Comparison of ENCODE assay signal across 27 cellular contexts in the genomic region with DNA sequence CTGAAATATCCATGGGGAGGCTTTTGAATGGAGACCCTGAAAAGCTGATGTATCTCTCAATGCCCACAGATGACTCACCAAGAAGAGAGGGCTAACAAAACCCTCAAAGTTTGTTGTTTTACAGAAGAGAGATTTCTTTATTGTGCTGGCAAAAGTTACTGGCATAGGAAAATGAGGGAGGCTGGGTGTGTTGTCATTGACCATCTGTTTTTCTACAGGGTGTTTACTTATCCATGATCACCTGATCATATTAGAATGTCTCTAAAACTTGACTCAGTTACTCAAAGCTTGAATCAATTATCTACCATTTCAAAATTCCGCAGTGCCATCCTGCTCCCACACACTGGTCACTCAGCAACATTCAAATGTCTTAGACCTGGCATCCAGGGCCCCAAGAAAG. TPM values are rescaled to one million over a fixed set of nuclear protein-coding genes. Genes with fewer than 3 reads are reported as not detected.
DNase-seq lines count a peak whose midpoint lies in the region; ATAC-seq and TF ChIP-seq lines count a peak whose summit lies in the region.
"Had no signal": no experiment of that assay in that cellular context is flagged by ENCODE, and none has a peak within 500 bp of the region (broad histone marks: within the 10 kb centered on the region; RNA-seq: fewer than 3 reads in every experiment).

No MANE protein-coding gene starts in this region.

- in situ Hi-C loops in GM23248 (cut with MboI) = no loop called here

- H3K9me3 ChIP-seq in GM23248 (ENCODE audit: low read depth) (no peaks in the 10 kb centered on the region), T-helper 17 cell (ENCODE audit: control insufficient read depth, low read length, poor library complexity, severe bottlenecking) (no peaks in the 10 kb centered on the region), fibroblast of lung (ENCODE audit: control insufficient read depth, insufficient read depth, low read depth, low read length) (no peaks in the 10 kb centered on the region), WERI-Rb-1 (ENCODE audit: severe bottlenecking) (no peaks in the 10 kb centered on the region)
- H3K9me3 ChIP-seq: body of pancreas, esophagus squamous epithelium, transverse colon had no signal

- H3K27ac Mint-ChIP-seq in T-helper 17 cell (peak overlapping the region; percentile 72), nephron progenitor cell (peak overlapping the region; percentile 36)
- H3K27ac Mint-ChIP-seq: activated T-cell treated with anti-CD3 and anti-CD28 coated beads, Interleukin-2, amount 50 U/mL, for 72 hours; mesothelial cell of epicardium; stimulated activated effector memory CD8-positive, alpha-beta T cell treated with anti-CD3 and anti-CD28 coated beads, Interleukin-12 subunit alpha, Interleukin-12 subunit beta, amount 100 ng/mL, for 72 hours had no signal

- H2AFZ ChIP-seq in GM23248 (no peak overlapping the region), fibroblast of lung (ENCODE audit: low read length) (no peak overlapping the region)

- 16 to 25% methylated on average over 1 of the region's 1 CpG for WGBS in GM23248 (ENCODE audit: low coverage in 1 of 2, low lambda C conversion rate in 2 of 2, missing lambda C conversion rate in 2 of 2), 2 experiments

- H3K27ac ChIP-seq in GM23248 (peak overlapping the region; percentile 11; the same call in 1 of the 2 replicates), fibroblast of lung (ENCODE audit: insufficient read depth, low read length) (no peak overlapping the region), WERI-Rb-1 (no peak overlapping the region)
- H3K27ac ChIP-seq: body of pancreas, esophagus squamous epithelium, SK-N-MC, transverse colon had no signal

- no peaks in the 10 kb centered on the region for H3K27me3 Mint-ChIP-seq in T-helper 17 cell
- H3K27me3 Mint-ChIP-seq in nephron progenitor cell (ENCODE audit: low read depth, poor library complexity) = no peaks in the 10 kb centered on the region
- H3K27me3 Mint-ChIP-seq: CD8-positive, alpha-beta memory T cell; naive B cell had no signal

- ATAC-seq in T-helper 17 cell (no peak), GM21515 (IDR thresholded peaks at IDR 0.05; ENCODE audit: unreplicated experiment) (no peak), GM19467 (IDR thresholded peaks at IDR 0.05; ENCODE audit: unreplicated experiment) (no peak)
- ATAC-seq: activated CD4-positive, CD25-positive, alpha-beta regulatory T cell treated with anti-CD3 and anti-CD28 coated beads, Interleukin-2, amount 50 U/mL, for 24 hours; activated T-cell treated with anti-CD3 and anti-CD28 coated beads, Interleukin-2, amount 50 U/mL, for 72 hours; body of pancreas; stimulated activated effector memory CD8-positive, alpha-beta T cell treated with anti-CD3 and anti-CD28 coated beads, Interleukin-12 subunit alpha, Interleukin-12 subunit beta, amount 100 ng/mL, for 72 hours had no signal

- peaks cover 11% of the 10 kb centered on the region; the same call in 1 of the 2 replicates for H3F3A ChIP-seq in GM23248 (ENCODE audit: insufficient read depth)

- DNase-seq in GM23248 = peak; percentile 38
- DNase-seq in T-helper 17 cell = no peak
- DNase-seq in fibroblast of lung (ENCODE audit: low read depth in 2 of 2) = peak; percentile 8 to 12
- DNase-seq in nephron progenitor cell = no peak
- no peak for DNase-seq in activated T-cell treated with anti-CD3 and anti-CD28 coated beads for 4 hours
- DNase-seq in WERI-Rb-1 = no peak
- DNase-seq: activated CD4-positive, alpha-beta T cell treated with anti-CD3 and anti-CD28 coated beads, Interleukin-2, amount 50 U/mL, for 48 hours; activated T-cell treated with anti-CD3 and anti-CD28 coated beads, Interleukin-2, amount 50 U/mL, for 72 hours; body of pancreas; CD8-positive, alpha-beta memory T cell; cerebellar nuclear complex; DMS 273 treated with DMSO at 0.1 percent for 48 hours; dorsolateral prefrontal cortex; esophagus squamous epithelium; naive B cell; NCI-H1092; NCI-H1694 treated with DMSO at 0.1 percent for 48 hours; NCI-H2171; stimulated activated CD4-positive, alpha-beta T cell treated with anti-CD3 and anti-CD28 coated beads, Interleukin-15, amount 100 ng/mL, for 24 hours; T-helper 1 cell; transverse colon had no signal

- H3K9me3 Mint-ChIP-seq in nephron progenitor cell = peaks cover 9% of the 10 kb centered on the region
- H3K9me3 Mint-ChIP-seq: activated T-cell treated with anti-CD3 and anti-CD28 coated beads, Interleukin-2, amount 50 U/mL, for 72 hours; CD8-positive, alpha-beta memory T cell; mesothelial cell of epicardium; naive B cell; stimulated activated effector memory CD8-positive, alpha-beta T cell treated with anti-CD3 and anti-CD28 coated beads, Interleukin-12 subunit alpha, Interleukin-12 subunit beta, amount 100 ng/mL, for 72 hours had no signal

- H3K4me2 ChIP-seq in GM23248 (ENCODE audit: unreplicated experiment) = no peak overlapping the region
- peak overlapping the region; percentile 35 for H3K4me2 ChIP-seq in fibroblast of lung (ENCODE audit: extremely low read depth, insufficient read depth, low read length)

- no peaks in the 10 kb centered on the region for H3K36me3 Mint-ChIP-seq in T-helper 17 cell (ENCODE audit: low read depth)
- H3K36me3 Mint-ChIP-seq in nephron progenitor cell (ENCODE audit: low read depth) = peaks cover 33% of the 10 kb centered on the region
- H3K36me3 Mint-ChIP-seq: mesothelial cell of epicardium, naive B cell had no signal

- H3K27me3 ChIP-seq in GM23248 (replicated peaks; ENCODE audit: insufficient read depth) (no peaks in the 10 kb centered on the region), fibroblast of lung (ENCODE audit: control insufficient read depth, insufficient read depth, low read length) (no peaks in the 10 kb centered on the region), WERI-Rb-1 (ENCODE audit: insufficient read depth, low read depth, severe bottlenecking) (no peaks in the 10 kb centered on the region)
- H3K27me3 ChIP-seq: body of pancreas, dorsolateral prefrontal cortex, esophagus squamous epithelium, transverse colon had no signal

- peaks cover 100% of the 10 kb centered on the region for H3K79me2 ChIP-seq in GM23248 (ENCODE audit: insufficient read depth)
- H3K79me2 ChIP-seq in fibroblast of lung (ENCODE audit: control insufficient read depth, insufficient read depth, low read length) = peaks cover 84% of the 10 kb centered on the region

- H3K4me1 Mint-ChIP-seq in T-helper 17 cell = peaks cover 27% of the 10 kb centered on the region
- peaks cover 22% of the 10 kb centered on the region for H3K4me1 Mint-ChIP-seq in nephron progenitor cell

- H3K9me2 ChIP-seq in GM23248 (ENCODE audit: insufficient read depth) = no peaks in the 10 kb centered on the region

- H3K4me3 Mint-ChIP-seq in T-helper 17 cell (no peak overlapping the region), nephron progenitor cell (no peak overlapping the region)
- H3K4me3 Mint-ChIP-seq: activated T-cell treated with anti-CD3 and anti-CD28 coated beads, Interleukin-2, amount 50 U/mL, for 72 hours; CD8-positive, alpha-beta memory T cell; mesothelial cell of epicardium; stimulated activated effector memory CD8-positive, alpha-beta T cell treated with anti-CD3 and anti-CD28 coated beads, Interleukin-12 subunit alpha, Interleukin-12 subunit beta, amount 100 ng/mL, for 72 hours had no signal

- H4K20me1 ChIP-seq in GM23248 (ENCODE audit: insufficient read depth) (peaks cover 16% of the 10 kb centered on the region), fibroblast of lung (ENCODE audit: control insufficient read depth, extremely low read depth, insufficient read depth, low read length) (no peaks in the 10 kb centered on the region)

- no peak overlapping the region for H3K4me3 ChIP-seq in GM23248
- no peak overlapping the region for H3K4me3 ChIP-seq in fibroblast of lung (replicated peaks in 1 of 4; ENCODE audit: control extremely low read depth in 1 of 4, insufficient read depth in 1 of 4, low read depth in 3 of 4, low read length in 4 of 4)
- H3K4me3 ChIP-seq in WERI-Rb-1 (ENCODE audit: low read depth, low read length) = no peak overlapping the region
- H3K4me3 ChIP-seq: body of pancreas, dorsolateral prefrontal cortex, esophagus squamous epithelium, SK-N-MC, transverse colon had no signal

- H3K4me1 ChIP-seq in GM23248 (ENCODE audit: insufficient read depth) = peaks cover 10% of the 10 kb centered on the region
- H3K4me1 ChIP-seq in fibroblast of lung (ENCODE audit: control insufficient read depth, extremely low read depth, insufficient read depth, low read length) = peaks cover 5% of the 10 kb centered on the region

- no peaks in the 10 kb centered on the region for H3K36me3 ChIP-seq in GM23248 (ENCODE audit: low read depth)
- H3K36me3 ChIP-seq in fibroblast of lung (ENCODE audit: control insufficient read depth, insufficient read depth, low read length) = no peaks in the 10 kb centered on the region
- peaks cover 2% of the 10 kb centered on the region for H3K36me3 ChIP-seq in WERI-Rb-1
- H3K36me3 ChIP-seq: esophagus squamous epithelium, transverse colon had no signal

- H3K9ac ChIP-seq in GM23248 (no peak overlapping the region), fibroblast of lung (ENCODE audit: insufficient read depth, low read length) (no peak overlapping the region)

- TF ChIP-seq CTCF in fibroblast of lung (conservative IDR thresholded peaks at IDR 0.05 in 1 of 2, IDR thresholded peaks at IDR 0.05 in 1 of 2; ENCODE audit: low read depth in 1 of 2, low read length in 2 of 2) = no peak
- no peak for TF ChIP-seq CTCF in nephron progenitor cell (IDR thresholded peaks at IDR 0.05)
- TF ChIP-seq CTCF in WERI-Rb-1 (IDR thresholded peaks at IDR 0.05; ENCODE audit: low read depth, low read length) = no peak

RNA-seq across cellular contexts. Expression of a gene that starts 9.8 kb away (rescaled TPM):
- 6.3 and 6.6 TPM in 2 replicates for total RNA-seq in GM23248 (2014; rRNA removed; shearing (Covaris generic))
- polyA plus RNA-seq in GM23248 (2016; fragmentation: Nextera tagmentation; extraction: Ambion mirVana) (10.6 and 12.6 TPM in 2 replicates), fibroblast of lung (12.0 and 14.6 TPM in 2 replicates)
- total RNA-seq in T-helper 17 cell (10 to 100 TPM; 26.3 to 30.7 TPM), fibroblast of lung (5.9 and 8.1 TPM in 2 replicates)
- polyA plus RNA-seq in fibroblast of lung (2012) = 13.6 and 13.8 TPM in 2 replicates
- 21.5 and 24.1 TPM in 2 replicates for polyA minus RNA-seq in fibroblast of lung (ENCODE audit: low replicate concordance)

RNA-seq across cellular contexts. Expression of a gene that starts 57.0 kb away (rescaled TPM):
- 9.2 and 10.2 TPM in 2 replicates for total RNA-seq in GM23248 (2014; rRNA removed; shearing (Covaris generic))
- polyA plus RNA-seq in GM23248 (2016; fragmentation: Nextera tagmentation; extraction: Ambion mirVana) = 17.6 and 20.4 TPM in 2 replicates
- 10 to 100 TPM; 15.0 to 20.2 TPM for total RNA-seq in T-helper 17 cell
- 9.5 and 15.2 TPM in 2 replicates for total RNA-seq in fibroblast of lung
- polyA plus RNA-seq in fibroblast of lung = 8.2 and 10.3 TPM in 2 replicates
- polyA plus RNA-seq in fibroblast of lung (2012) = 15.1 and 19.5 TPM in 2 replicates
- 15.0 and 17.3 TPM in 2 replicates for polyA minus RNA-seq in fibroblast of lung (ENCODE audit: low replicate concordance)

Comparison
In these comparisons a context has a peak if more than half of its experiments do, and no peak if none do; other contexts are left out.
1. DNase-seq: peak in GM23248 (single experiment) and fibroblast of lung (2 of 2); none in T-helper 17 cell (0 of 3), nephron progenitor cell (single experiment), activated T-cell treated with anti-CD3 and anti-CD28 coated beads for 4 hours (single experiment) and WERI-Rb-1 (single experiment).